10 cellular contexts compared by ENCODE assay signal in the genomic region with DNA sequence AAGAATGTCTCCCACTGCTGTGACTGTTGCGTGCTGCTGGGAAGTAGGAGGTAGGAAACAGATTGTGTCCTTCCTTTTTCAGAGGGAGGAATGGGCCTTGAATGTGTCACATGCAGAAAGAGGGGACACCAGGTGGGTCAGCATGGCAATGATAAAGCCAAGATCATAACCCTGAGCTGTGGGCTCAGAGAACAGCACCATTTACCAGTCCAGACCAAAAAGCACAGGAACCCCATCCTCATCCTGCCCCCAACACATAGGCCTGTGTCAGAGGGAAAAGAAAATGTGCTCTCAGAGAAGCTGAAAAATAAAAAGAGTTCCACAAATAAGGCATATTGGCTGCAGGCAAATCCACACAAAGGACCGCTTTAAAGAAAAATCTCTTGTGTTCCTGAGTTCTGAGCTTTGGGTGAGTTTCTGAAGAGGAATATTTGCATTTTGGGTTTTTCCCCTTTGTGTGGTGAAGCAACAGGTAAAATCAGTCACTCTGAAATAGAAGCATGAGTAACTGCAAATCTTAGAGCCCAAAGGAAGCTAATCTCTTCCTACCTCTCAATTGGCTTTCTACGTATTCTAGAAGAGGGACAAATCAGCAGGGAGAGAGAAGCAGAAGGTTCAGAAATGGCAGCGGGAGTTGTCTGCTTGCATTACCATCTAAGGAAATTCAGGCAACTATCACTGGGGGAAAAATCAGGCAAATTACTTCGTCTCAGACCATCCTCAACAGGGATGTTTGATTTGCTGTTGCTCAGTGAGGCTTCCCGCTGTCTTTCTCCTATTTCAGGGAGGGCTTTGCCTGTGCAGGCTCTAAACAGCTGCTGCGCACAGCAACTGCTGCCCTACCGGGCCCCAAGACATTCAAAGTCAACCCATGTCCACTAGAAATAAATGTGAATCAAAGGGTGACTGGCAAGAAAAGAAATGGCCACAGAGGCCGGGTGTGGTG.
A peak's percentile ranks its signal among the peaks of the same experiment; 100 is the strongest.
DNase-seq lines count a peak whose midpoint lies in the region; ATAC-seq, FAIRE-seq and TF ChIP-seq lines count a peak whose summit lies in the region.
"Had no signal": no experiment of that assay in that cellular context is flagged by ENCODE, and none has a peak within 500 bp of the region (broad histone marks: within the 10 kb centered on the region; RNA-seq: fewer than 3 reads in every experiment).

No MANE protein-coding gene starts in this region.

- peak overlapping the region; percentile 69 to 82 (median 74) for H3K4me3 Mint-ChIP-seq in IgD-negative memory B cell
- H3K4me3 Mint-ChIP-seq in stimulated activated memory B cell treated with anti-CD40 and anti-IgM and Interleukin-4, amounts not matched to agents 10 μg/mL and 1 μg/mL and 100 μg/mL, for 72 hours, result peak overlapping the region; percentile 57

- H3K27ac ChIP-seq in pancreas, result no peak overlapping the region
- H3K27ac ChIP-seq in osteoblast (ENCODE audit: low read depth, low read length), result no peak overlapping the region
- H3K27ac ChIP-seq: tibial artery had no signal

- H3K27me3 Mint-ChIP-seq in IgD-negative memory B cell, result no peaks in the 10 kb centered on the region
- H3K27me3 Mint-ChIP-seq in stimulated activated memory B cell treated with anti-CD40 and anti-IgM and Interleukin-4, amounts not matched to agents 10 μg/mL and 1 μg/mL and 100 μg/mL, for 72 hours, result no peaks in the 10 kb centered on the region

- ATAC-seq in HG02623 (IDR thresholded peaks at IDR 0.05; ENCODE audit: unreplicated experiment) (peak; percentile 81), pancreas (no peak)
- ATAC-seq in stimulated activated memory B cell treated with anti-CD40 and anti-IgM and Interleukin-4, amounts not matched to agents 10 μg/mL and 1 μg/mL and 100 μg/mL, for 72 hours, result peak; percentile 88

- H3K27me3 ChIP-seq in pancreas (no peaks in the 10 kb centered on the region), osteoblast (ENCODE audit: insufficient read depth, low read length) (no peaks in the 10 kb centered on the region)
- H3K27me3 ChIP-seq: tibial artery had no signal

- no peak overlapping the region for H3K4me2 ChIP-seq in osteoblast (ENCODE audit: insufficient read depth, low read length)

- no peak overlapping the region for H3K4me3 ChIP-seq in pancreas
- H3K4me3 ChIP-seq in osteoblast (ENCODE audit: insufficient read depth, low read length), result no peak overlapping the region
- H3K4me3 ChIP-seq: HAP-1, tibial artery had no signal

- peaks cover 0 to 3% (median 0%) of the 10 kb centered on the region in 3 donors for H3K9me3 Mint-ChIP-seq in IgD-negative memory B cell
- H3K9me3 Mint-ChIP-seq in stimulated activated memory B cell treated with anti-CD40 and anti-IgM and Interleukin-4, amounts not matched to agents 10 μg/mL and 1 μg/mL and 100 μg/mL, for 72 hours, result no peaks in the 10 kb centered on the region

- H3K4me1 ChIP-seq in pancreas, result no peaks in the 10 kb centered on the region
- no peaks in the 10 kb centered on the region for H3K4me1 ChIP-seq in osteoblast (ENCODE audit: insufficient read depth, low read length)
- H3K4me1 ChIP-seq: tibial artery had no signal

- H3K4me1 Mint-ChIP-seq in IgD-negative memory B cell, result peaks cover 62 to 76% (median 66%) of the 10 kb centered on the region in 3 donors
- peaks cover 86% of the 10 kb centered on the region for H3K4me1 Mint-ChIP-seq in stimulated activated memory B cell treated with anti-CD40 and anti-IgM and Interleukin-4, amounts not matched to agents 10 μg/mL and 1 μg/mL and 100 μg/mL, for 72 hours

- peaks cover 5% of the 10 kb centered on the region for H3K36me3 Mint-ChIP-seq in IgD-negative memory B cell
- H3K36me3 Mint-ChIP-seq in stimulated activated memory B cell treated with anti-CD40 and anti-IgM and Interleukin-4, amounts not matched to agents 10 μg/mL and 1 μg/mL and 100 μg/mL, for 72 hours, result no peaks in the 10 kb centered on the region

- intact Hi-C loops in pancreas (cut with DNase I), result no loop called here

- H2AFZ ChIP-seq in osteoblast (ENCODE audit: low read length), result no peak overlapping the region

- H3K27ac Mint-ChIP-seq in IgD-negative memory B cell, result peak overlapping the region; percentile 90 to 99 (median 98)
- H3K27ac Mint-ChIP-seq in stimulated activated memory B cell treated with anti-CD40 and anti-IgM and Interleukin-4, amounts not matched to agents 10 μg/mL and 1 μg/mL and 100 μg/mL, for 72 hours, result peak overlapping the region; percentile 96

- H3K9me3 ChIP-seq in pancreas (no peaks in the 10 kb centered on the region), osteoblast (ENCODE audit: low read depth, low read length) (no peaks in the 10 kb centered on the region)
- H3K9me3 ChIP-seq: HAP-1, tibial artery had no signal

- no peaks in the 10 kb centered on the region for H3K79me2 ChIP-seq in osteoblast (ENCODE audit: insufficient read depth, low read length)

- FAIRE-seq in pancreas (lab: Jason Lieb, UNC), result no peak

- no peak for TF ChIP-seq CTCF in pancreas (IDR thresholded peaks at IDR 0.05)
- no peak for TF ChIP-seq CTCF in osteoblast (IDR thresholded peaks at IDR 0.05; ENCODE audit: extremely low read depth, low read depth, low read length)

- WGBS in pancreas, 2 donors, result 93 to 95% methylated on average over 9 of the region's 9 CpGs

- no peaks in the 10 kb centered on the region for H3K36me3 ChIP-seq in pancreas
- no peaks in the 10 kb centered on the region for H3K36me3 ChIP-seq in osteoblast (ENCODE audit: insufficient read depth, low read length)
- H3K36me3 ChIP-seq: HAP-1, tibial artery had no signal

- DNase-seq in NCI-H146 (lab: John Stamatoyannopoulos, UW), result peak; percentile 24
- no peak for DNase-seq in NCI-H146 treated with DMSO at 0.1 percent for 48 hours (lab: John Stamatoyannopoulos, UW; ENCODE audit: unreplicated experiment)
- no peak for DNase-seq in pancreas
- DNase-seq in NCI-H2029 (lab: John Stamatoyannopoulos, UW), result no peak
- DNase-seq in osteoblast (ENCODE audit: insufficient read length, low spot score, missing footprints), result no peak
- DNase-seq: tibial artery had no signal

- no peaks in the 10 kb centered on the region for H4K20me1 ChIP-seq in osteoblast (ENCODE audit: insufficient read depth, low read length)

Comparison
In these comparisons a context has a peak if more than half of its experiments do, and no peak if none do; other contexts are left out.
1. ATAC-seq: peak in HG02623 (single experiment) and stimulated activated memory B cell treated with anti-CD40 and anti-IgM and Interleukin-4, amounts not matched to agents 10 μg/mL and 1 μg/mL and 100 μg/mL, for 72 hours (single experiment); none in pancreas (0 of 4).